In the genomic region with DNA sequence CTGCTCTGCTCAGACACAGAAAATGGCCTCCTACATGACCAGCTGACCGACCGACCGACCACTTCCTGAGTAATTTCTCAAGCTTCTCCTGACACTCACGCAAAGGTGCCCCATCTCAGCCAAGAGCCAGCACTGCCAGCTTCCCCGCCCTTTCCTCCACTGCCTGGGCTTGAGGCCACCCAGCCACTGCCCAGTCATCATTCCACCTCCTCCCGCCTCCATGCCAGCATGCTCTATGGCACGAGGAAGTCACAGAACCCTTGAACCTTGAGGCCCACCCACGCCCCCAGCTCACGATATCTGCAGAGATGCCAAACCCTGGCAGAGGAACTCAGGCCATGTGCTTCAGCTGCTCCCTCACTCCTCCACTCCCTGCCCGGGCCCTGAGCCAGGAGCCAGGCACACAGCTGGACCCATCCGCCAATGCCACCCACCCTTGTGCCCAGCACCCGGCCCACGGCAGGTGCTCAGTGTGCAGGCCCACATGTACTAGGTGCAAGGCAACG, we compare ENCODE assay signal across 10 cellular contexts. TPM values are rescaled to one million over a fixed set of nuclear protein-coding genes. Genes with fewer than 3 reads are reported as not detected.
DNase-seq lines count a peak whose midpoint lies in the region; ATAC-seq, FAIRE-seq and TF ChIP-seq lines count a peak whose summit lies in the region.
"Had no signal": no experiment of that assay in that cellular context is flagged by ENCODE, and none has a peak within 500 bp of the region (broad histone marks: within the 10 kb centered on the region; RNA-seq: fewer than 3 reads in every experiment).

No MANE protein-coding gene starts in this region.

- H3K9me3 ChIP-seq in psoas muscle (no peaks in the 10 kb centered on the region), colonic mucosa (no peaks in the 10 kb centered on the region)

- H3K4me1 ChIP-seq in psoas muscle (no peaks in the 10 kb centered on the region), colonic mucosa (peaks cover 3% of the 10 kb centered on the region)

- WGBS in psoas muscle, 3 donors: 46 to 57% (median 50%) methylated on average over 14 of the region's 14 CpGs

- peak; percentile 28 to 59 (median 33) for ATAC-seq in psoas muscle
- ATAC-seq in HG02884 (IDR thresholded peaks at IDR 0.05; ENCODE audit: unreplicated experiment): no peak
- no peak for ATAC-seq in GM18868 (IDR thresholded peaks at IDR 0.05; ENCODE audit: unreplicated experiment)

- no peak for TF ChIP-seq POLR2A in GM12891 (IDR thresholded peaks at IDR 0.05; ENCODE audit: low read depth, low read length)

- FAIRE-seq in GM12891 (lab: Jason Lieb, UNC): no peak
- no peak for FAIRE-seq in RCC 7860 (lab: Jason Lieb, UNC)

- H3K9ac ChIP-seq in colonic mucosa (ENCODE audit: low read depth in 2 of 2, low read length in 2 of 2): peak overlapping the region in 1 of 2 donors; percentile 24

- H3K27ac ChIP-seq in psoas muscle (no peak overlapping the region), colonic mucosa (no peak overlapping the region)

- H3K36me3 ChIP-seq in psoas muscle (ENCODE audit: insufficient read depth in 1 of 2, low read depth in 1 of 2) (no peaks in the 10 kb centered on the region), colonic mucosa (no peaks in the 10 kb centered on the region)

- no peak for DNase-seq in GM12891 (ENCODE audit: insufficient read length, low spot score)
- DNase-seq in RCC 7860 (ENCODE audit: low spot score): peak; percentile 30
- DNase-seq in fibroblast of the aortic adventitia (ENCODE audit: low read depth): peak; percentile 44
- peak in 1 of 2 donors; percentile 58 for DNase-seq in psoas muscle
- no peak for DNase-seq in activated CD8-positive, alpha-beta memory T cell treated with anti-CD3 and anti-CD28 coated beads, Interleukin-2, amount 50 U/mL, for 48 hours
- no peak for DNase-seq in colonic mucosa
- DNase-seq: activated CD4-positive, CD25-positive, alpha-beta regulatory T cell treated with anti-CD3 and anti-CD28 coated beads, Interleukin-2, amount 50 U/mL, for 72 hours had no signal

- H3K4me3 ChIP-seq in fibroblast of the aortic adventitia (ENCODE audit: low read depth, low read length): no peak overlapping the region
- no peak overlapping the region for H3K4me3 ChIP-seq in psoas muscle
- no peak overlapping the region for H3K4me3 ChIP-seq in colonic mucosa

- no peak for TF ChIP-seq CTCF in fibroblast of the aortic adventitia (IDR thresholded peaks at IDR 0.05; ENCODE audit: insufficient read depth, low read length)
- no peak for TF ChIP-seq CTCF in psoas muscle (IDR thresholded peaks at IDR 0.05)
- TF ChIP-seq CTCF in colonic mucosa (IDR thresholded peaks at IDR 0.05): no peak

- intact Hi-C loops in psoas muscle (cut with DNase I) (no loop called here), colonic mucosa (cut with DNase I) (no loop called here)

- H3K27me3 ChIP-seq in psoas muscle (ENCODE audit: insufficient read depth in 3 of 3, low read length in 2 of 3) (no peaks in the 10 kb centered on the region), colonic mucosa (no peaks in the 10 kb centered on the region)

TF ChIP-seq in GM12891, 5 proteins besides CTCF, POLR2A, EP300 and RAD21:
- TF ChIP-seq POU2F2 (IDR thresholded peaks at IDR 0.05; ENCODE audit: low read depth, low read length) (no peak), PAX5 (IDR thresholded peaks at IDR 0.05; ENCODE audit: insufficient read depth, low read length, severe bottlenecking) (no peak), SPI1 (IDR thresholded peaks at IDR 0.05; ENCODE audit: low read depth, low read length) (no peak), TAF1 (IDR thresholded peaks at IDR 0.05; ENCODE audit: low read depth, low read length) (no peak), POLR2AphosphoS5 (IDR thresholded peaks at IDR 0.05; ENCODE audit: low read depth, low read length) (0 out of 2 replicates have a peak, but pooled peaks have one; percentile 28)

RNA-seq across cellular contexts. Expression of a gene that starts 14.0 kb away (rescaled TPM):
- polyA plus RNA-seq in GM12891 (2012; ENCODE audit: low read depth, missing spikeins): 43.1 TPM
- total RNA-seq in fibroblast of the aortic adventitia (ENCODE audit: low replicate concordance) (36.2 and 36.4 TPM in 2 replicates), psoas muscle (10 to 100 TPM; 21.3 to 51.1 (median 28.0) TPM), colonic mucosa (10 to 100 TPM; 38.5 to 44.8 TPM)
- polyA plus RNA-seq in psoas muscle: 10 to 100 TPM; 13.2 to 24.9 (median 15.3) TPM

RNA-seq across cellular contexts. Expression of a gene that starts 58.0 kb away (rescaled TPM):
- polyA plus RNA-seq in GM12891 (2012; ENCODE audit: low read depth, missing spikeins): not detected
- not detected in 2 replicates for total RNA-seq in fibroblast of the aortic adventitia (ENCODE audit: low replicate concordance)
- 1 to 10 TPM; 1.1 to 3.9 (median 2.1) TPM for total RNA-seq in psoas muscle
- polyA plus RNA-seq in psoas muscle: 10 to 100 TPM in 1 of 3 donors, 1 to 10 TPM in 1, under 1 TPM in 1; 0.93 to 11.7 (median 5.0) TPM
- 1 to 10 TPM in 1 of 2 donors, under 1 TPM in 1; 0.32 to 3.6 TPM for total RNA-seq in colonic mucosa
- total RNA-seq: skeletal muscle tissue had no signal

Comparison
In these comparisons a context has a peak if more than half of its experiments do, and no peak if none do; other contexts are left out.
1. DNase-seq: peak in RCC 7860 (single experiment) and fibroblast of the aortic adventitia (single experiment); none in GM12891 (single experiment), activated CD8-positive, alpha-beta memory T cell treated with anti-CD3 and anti-CD28 coated beads, Interleukin-2, amount 50 U/mL, for 48 hours (single experiment) and colonic mucosa (single experiment).
2. ATAC-seq: peak in psoas muscle (4 of 4); none in HG02884 (single experiment) and GM18868 (single experiment).